10 cellular contexts compared by ENCODE assay signal in genomic region chr3:24154003-24154695, GRCh38.
DNase-seq lines count a peak whose midpoint lies in the region; ATAC-seq and TF ChIP-seq lines count a peak whose summit lies in the region.
"Had no signal": no experiment of that assay in that cellular context is flagged by ENCODE, and none has a peak within 500 bp of the region (broad histone marks: within the 10 kb centered on the region; RNA-seq: fewer than 3 reads in every experiment).

No MANE protein-coding gene starts in this region.

- H4K20me1 ChIP-seq in HCT116 (ENCODE audit: insufficient read depth): no peaks in the 10 kb centered on the region
- H4K20me1 ChIP-seq in smooth muscle cell (ENCODE audit: low read depth): no peaks in the 10 kb centered on the region

- CTCF ChIA-PET in HCT116 (lab: Charles Lee): no interaction called here

- ATAC-seq in HCT116 (no peak), HG03442 (IDR thresholded peaks at IDR 0.05; ENCODE audit: unreplicated experiment) (peak; percentile 85)
- ATAC-seq: sciatic nerve had no signal

- POLR2A ChIA-PET in HCT116 (lab: Charles Lee): no interaction called here

- no peak for TF ChIP-seq RAD21 in HCT116 (IDR thresholded peaks at IDR 0.05; ENCODE audit: low read depth)

- H3K9me3 Mint-ChIP-seq in activated T-cell treated with anti-CD3 and anti-CD28 coated beads, Interleukin-2, amount 50 U/mL, for 24 hours: no peaks in the 10 kb centered on the region

- H3K4me2 ChIP-seq in HCT116 (ENCODE audit: low read length) (0 out of 2 replicates have a peak overlapping the region, but pooled peaks have one; percentile 14), smooth muscle cell (peak overlapping the region; percentile 38)

- TF ChIP-seq POLR2A in HCT116 (IDR thresholded peaks at IDR 0.05; ENCODE audit: borderline replicate concordance, extremely low read depth, insufficient read depth, insufficient read length): no peak

- TF ChIP-seq CTCF in HCT116 (IDR thresholded peaks at IDR 0.05 in 2 of 3, conservative IDR thresholded peaks at IDR 0.05 in 1 of 3; ENCODE audit: borderline replicate concordance in 1 of 3, insufficient read depth in 1 of 3, low read depth in 2 of 3, low read length in 2 of 3) (no peak), smooth muscle cell (IDR thresholded peaks at IDR 0.05; ENCODE audit: borderline replicate concordance, insufficient read depth, poor library complexity, severe bottlenecking) (no peak)

- no peaks in the 10 kb centered on the region for H3K27me3 ChIP-seq in HCT116 (ENCODE audit: insufficient read depth, low read length)
- no peaks in the 10 kb centered on the region for H3K27me3 ChIP-seq in smooth muscle cell (ENCODE audit: low read depth)

- peaks cover 30% of the 10 kb centered on the region for H3K4me1 Mint-ChIP-seq in activated T-cell treated with anti-CD3 and anti-CD28 coated beads, Interleukin-2, amount 50 U/mL, for 24 hours (ENCODE audit: low read depth)

- H3K79me2 ChIP-seq in HCT116 (ENCODE audit: insufficient read depth, low read length) (no peaks in the 10 kb centered on the region), smooth muscle cell (ENCODE audit: low read depth) (no peaks in the 10 kb centered on the region)

- WGBS in smooth muscle cell (ENCODE audit: low lambda C conversion rate): 96% methylated on average over 2 of the region's 2 CpGs

- H3K4me3 ChIP-seq in HCT116 (replicated peaks in 1 of 2; ENCODE audit: low read depth in 1 of 2, low read length in 2 of 2) (no peak overlapping the region), smooth muscle cell (no peak overlapping the region)

- H3K9me2 ChIP-seq in HCT116 (ENCODE audit: insufficient read depth): 0 out of 2 replicates have a peak, but pooled peaks cover 5% of the 10 kb centered on the region

- no peaks in the 10 kb centered on the region for H3K36me3 ChIP-seq in HCT116 (ENCODE audit: control insufficient read depth in 1 of 2, insufficient read depth in 2 of 2, low read length in 2 of 2)
- no peaks in the 10 kb centered on the region for H3K36me3 ChIP-seq in smooth muscle cell (ENCODE audit: low read depth)

- intact Hi-C loops in HCT116 (cut with micrococcal nuclease): no loop called here

- peaks cover 3 to 46% of the 10 kb centered on the region in 2 experiments for H3K4me1 ChIP-seq in HCT116 (ENCODE audit: control insufficient read depth in 1 of 2, insufficient read depth in 2 of 2, low read length in 2 of 2)
- H3K4me1 ChIP-seq in smooth muscle cell (ENCODE audit: low read depth): no peaks in the 10 kb centered on the region

- H3K36me3 Mint-ChIP-seq in activated T-cell treated with anti-CD3 and anti-CD28 coated beads, Interleukin-2, amount 50 U/mL, for 24 hours (ENCODE audit: low read depth): no peaks in the 10 kb centered on the region

- BruUV-seq in HCT116 (replicated peaks; lab: Mats Ljungman, UMichigan): no TSS peak

- peaks cover 19% of the 10 kb centered on the region for H3K27me3 Mint-ChIP-seq in activated T-cell treated with anti-CD3 and anti-CD28 coated beads, Interleukin-2, amount 50 U/mL, for 24 hours

- H3K27ac ChIP-seq in HCT116 (ENCODE audit: low read depth, low read length) (no peak overlapping the region), smooth muscle cell (ENCODE audit: low read depth) (peak overlapping the region; percentile 71)

- H2AFZ ChIP-seq in HCT116 (ENCODE audit: low read depth, low read length, poor library complexity, severe bottlenecking): no peak overlapping the region
- H2AFZ ChIP-seq in smooth muscle cell (ENCODE audit: low read depth): no peak overlapping the region

- H3K27ac Mint-ChIP-seq in activated T-cell treated with anti-CD3 and anti-CD28 coated beads, Interleukin-2, amount 50 U/mL, for 24 hours: peak overlapping the region; percentile 51

- H3K9me3 ChIP-seq in HCT116 (ENCODE audit: control insufficient read depth in 1 of 2, insufficient read depth in 1 of 2, low read depth in 1 of 2, low read length in 2 of 2) (no peaks in the 10 kb centered on the region), smooth muscle cell (replicated peaks; ENCODE audit: low read depth) (no peaks in the 10 kb centered on the region)

- H3F3A ChIP-seq in smooth muscle cell (ENCODE audit: low read depth): peaks cover 4% of the 10 kb centered on the region

- RAD21 ChIA-PET in HCT116 (lab: Charles Lee; ENCODE audit: low non-redundant PET in 1 of 2, low total read pairs in 2 of 2, uncharacterized antibody in 2 of 2, unreplicated experiment in 2 of 2): no interaction called here

- DNase-seq in activated T-cell treated with anti-CD3 and anti-CD28 coated beads, Interleukin-2, amount 50 U/mL, for 24 hours: no peak
- DNase-seq in activated T-cell treated with anti-CD3 and anti-CD28 coated beads, Interleukin-2, amount 50 U/mL, for 48 hours: no peak
- DNase-seq in HCT116 (ENCODE audit: low read depth, low spot score) (no peak), smooth muscle cell (lab: John Stamatoyannopoulos, UW; ENCODE audit: unreplicated experiment) (no peak), NCI-H510A treated with DMSO at 0.1 percent for 48 hours (lab: John Stamatoyannopoulos, UW) (no peak), NCI-H2227 (lab: John Stamatoyannopoulos, UW; ENCODE audit: unreplicated experiment) (no peak), middle frontal gyrus (ENCODE audit: extremely low spot score, low spot score) (no peak)
- DNase-seq: IMR-90 had no signal

- H3K9ac ChIP-seq in HCT116 (ENCODE audit: low read length) (no peak overlapping the region), smooth muscle cell (ENCODE audit: low read depth) (no peak overlapping the region)

- no peak overlapping the region for H3K4me3 Mint-ChIP-seq in activated T-cell treated with anti-CD3 and anti-CD28 coated beads, Interleukin-2, amount 50 U/mL, for 24 hours

TF ChIP-seq in HCT116, 20 proteins besides CTCF, POLR2A, EP300 and RAD21:
- TF ChIP-seq CEBPB (IDR thresholded peaks at IDR 0.05; ENCODE audit: low read depth) (no peak), REST (IDR thresholded peaks at IDR 0.05; ENCODE audit: low read depth) (no peak), ZNF274 (IDR thresholded peaks at IDR 0.05; ENCODE audit: low read depth, low read length) (no peak), TCF7L2 (IDR thresholded peaks at IDR 0.05; ENCODE audit: borderline replicate concordance, extremely low read depth, insufficient read depth, insufficient read length) (no peak), SP1 (IDR thresholded peaks at IDR 0.05; ENCODE audit: low read depth) (no peak), SIN3A (IDR thresholded peaks at IDR 0.05; ENCODE audit: low read depth) (no peak), MAX (IDR thresholded peaks at IDR 0.05) (no peak), ATF3 (IDR thresholded peaks at IDR 0.05) (no peak), EZH2 (IDR thresholded peaks at IDR 0.05) (no peak), FOSL1 (IDR thresholded peaks at IDR 0.05; ENCODE audit: low read depth) (no peak), ZFX (IDR thresholded peaks at IDR 0.05) (no peak), SRF (IDR thresholded peaks at IDR 0.05; ENCODE audit: low read depth) (no peak), ZBTB33 (IDR thresholded peaks at IDR 0.05; ENCODE audit: extremely low read depth, insufficient replicate concordance, low read length) (no peak), EZH2phosphoT487 (IDR thresholded peaks at IDR 0.05; ENCODE audit: borderline replicate concordance) (no peak), JUND (IDR thresholded peaks at IDR 0.05) (no peak)
